ENCODE assay signal across 10 cellular contexts in genomic region chr16:1057252-1057932, GRCh38. TPM values are rescaled to one million over a fixed set of nuclear protein-coding genes. Genes with fewer than 3 reads are reported as not detected.
DNase-seq lines count a peak whose midpoint lies in the region; ATAC-seq and TF ChIP-seq lines count a peak whose summit lies in the region.
"Had no signal": no experiment of that assay in that cellular context is flagged by ENCODE, and none has a peak within 500 bp of the region (broad histone marks: within the 10 kb centered on the region; RNA-seq: fewer than 3 reads in every experiment).

No MANE protein-coding gene starts in this region.

- H3K36me3 ChIP-seq in naive thymus-derived CD4-positive, alpha-beta T cell (ENCODE audit: control insufficient read depth in 2 of 3, insufficient read depth in 3 of 3, low read length in 3 of 3): no peaks in the 10 kb centered on the region
- no peaks in the 10 kb centered on the region for H3K36me3 ChIP-seq in testis (ENCODE audit: low read depth, missing control alignments)
- H3K36me3 ChIP-seq: BLaER1 treated with 17β-estradiol and CSF1 and Interleukin-3, amounts not matched to agents 10 nM and 100 nM had no signal

- POLR2A ChIA-PET in naive thymus-derived CD4-positive, alpha-beta T cell (lab: Charles Lee): interaction anchor here (0.7 kb wide), 1 partner anchor 77 kb away, joined by 5 read pairs; no protein-coding TSS in a partner anchor

- H3K4me3 Mint-ChIP-seq in naive thymus-derived CD4-positive, alpha-beta T cell: no peak overlapping the region

- no peaks in the 10 kb centered on the region for H3K4me1 ChIP-seq in naive thymus-derived CD4-positive, alpha-beta T cell (ENCODE audit: control insufficient read depth in 2 of 2, insufficient read depth in 2 of 2, low read length in 2 of 2)
- no peaks in the 10 kb centered on the region for H3K4me1 ChIP-seq in testis

- TF ChIP-seq POLR2A in testis (IDR thresholded peaks at IDR 0.05): no peak

- no peaks in the 10 kb centered on the region for H3K27me3 ChIP-seq in naive thymus-derived CD4-positive, alpha-beta T cell (ENCODE audit: control insufficient read depth in 2 of 2, insufficient read depth in 2 of 2, low read length in 2 of 2)
- no peaks in the 10 kb centered on the region for H3K27me3 ChIP-seq in testis

- TF ChIP-seq CTCF in testis (IDR thresholded peaks at IDR 0.05): peak; percentile 77 to 82 (median 81)

- WGBS in testis, 2 donors: 31 to 40% methylated on average over 9 to 33 of the region's 33 CpGs

- ATAC-seq in naive thymus-derived CD4-positive, alpha-beta T cell: peak; percentile 65
- no peak for ATAC-seq in HG02623 (IDR thresholded peaks at IDR 0.05; ENCODE audit: unreplicated experiment)

- peaks cover 0 to 11% (median 4%) of the 10 kb centered on the region in 11 donors for H3K9me3 Mint-ChIP-seq in naive thymus-derived CD4-positive, alpha-beta T cell

- CTCF ChIA-PET in naive thymus-derived CD4-positive, alpha-beta T cell (lab: Charles Lee): interaction anchor here (0.5 to 3.2 kb wide), 8 partner anchors 53 to 308 kb away, joined by 3 to 9 read pairs (median 4); no protein-coding TSS in a partner anchor

- no peak overlapping the region for H3K4me3 ChIP-seq in naive thymus-derived CD4-positive, alpha-beta T cell (ENCODE audit: low read length)
- H3K4me3 ChIP-seq in testis: no peak overlapping the region
- H3K4me3 ChIP-seq: BLaER1 treated with 17β-estradiol and CSF1 and Interleukin-3, amounts not matched to agents 10 nM and 100 nM had no signal

- no peak overlapping the region for H3K27ac ChIP-seq in naive thymus-derived CD4-positive, alpha-beta T cell (ENCODE audit: low read depth, low read length)
- no peak overlapping the region for H3K27ac ChIP-seq in testis
- H3K27ac ChIP-seq: BLaER1 treated with 17β-estradiol and CSF1 and Interleukin-3, amounts not matched to agents 10 nM and 100 nM had no signal

- H3K27ac Mint-ChIP-seq in naive thymus-derived CD4-positive, alpha-beta T cell: no peak overlapping the region

- peaks cover 0 to 5% (median 0%) of the 10 kb centered on the region in 5 donors for H3K36me3 Mint-ChIP-seq in naive thymus-derived CD4-positive, alpha-beta T cell

- peaks cover 0 to 6% (median 0%) of the 10 kb centered on the region in 3 experiments for H3K9me3 ChIP-seq in naive thymus-derived CD4-positive, alpha-beta T cell (ENCODE audit: control insufficient read depth in 2 of 3, low read length in 3 of 3)
- H3K9me3 ChIP-seq in testis: no peaks in the 10 kb centered on the region

- DNase-seq in NCI-H2196 (lab: John Stamatoyannopoulos, UW; ENCODE audit: unreplicated experiment): peak; percentile 65
- no peak for DNase-seq in NCI-H2196 treated with DMSO at 0.1 percent for 48 hours (lab: John Stamatoyannopoulos, UW; ENCODE audit: unreplicated experiment)
- DNase-seq in activated CD4-positive, CD25-positive, alpha-beta regulatory T cell treated with anti-CD3 and anti-CD28 coated beads, Interleukin-2, amount 50 U/mL, for 16 hours (ENCODE audit: low read depth, low spot score): peak; percentile 23
- peak; percentile 39 for DNase-seq in central memory CD4-positive, alpha-beta T cell
- DNase-seq in naive thymus-derived CD4-positive, alpha-beta T cell: peak; percentile 18 to 67 (median 53)
- DNase-seq in testis: peak; percentile 42
- DNase-seq in T1000 (lab: John Stamatoyannopoulos, UW): no peak

- intact Hi-C loops in naive thymus-derived CD4-positive, alpha-beta T cell (cut with micrococcal nuclease): no loop called here
- intact Hi-C loops in testis (cut with DNase I; ENCODE audit: low total_unique reads): loop anchor here (5.0 to 10.0 kb wide), 2 partner anchors 40 to 243 kb away; partner anchors contain the start of gene C1QTNF8

- H3K4me1 Mint-ChIP-seq in naive thymus-derived CD4-positive, alpha-beta T cell: peaks cover 0 to 2% (median 0%) of the 10 kb centered on the region in 7 donors

- H3K27me3 Mint-ChIP-seq in naive thymus-derived CD4-positive, alpha-beta T cell: no peaks in the 10 kb centered on the region

RNA-seq across cellular contexts. Expression of gene SSTR5, which starts 15.2 kb away (rescaled TPM):
- not detected for total RNA-seq in naive thymus-derived CD4-positive, alpha-beta T cell
- polyA plus RNA-seq in naive thymus-derived CD4-positive, alpha-beta T cell: not detected
- total RNA-seq in testis: under 1 TPM in 1 of 2 donors, not detected in 1; 0.31 TPM
- not detected for polyA plus RNA-seq in testis (ENCODE audit: insufficient read depth, low read depth, low replicate concordance)

RNA-seq across cellular contexts. Expression of gene C1QTNF8, which starts 38.7 kb away (rescaled TPM):
- total RNA-seq in naive thymus-derived CD4-positive, alpha-beta T cell: not detected
- not detected for polyA plus RNA-seq in naive thymus-derived CD4-positive, alpha-beta T cell
- total RNA-seq in testis: 1 to 10 TPM; 1.3 to 2.7 TPM
- not detected for polyA plus RNA-seq in testis (ENCODE audit: insufficient read depth, low read depth, low replicate concordance)
- polyA plus RNA-seq: adipose tissue had no signal

Comparison
In these comparisons a context has a peak if more than half of its experiments do, and no peak if none do; other contexts are left out.
1. DNase-seq: peak in NCI-H2196 (single experiment), activated CD4-positive, CD25-positive, alpha-beta regulatory T cell treated with anti-CD3 and anti-CD28 coated beads, Interleukin-2, amount 50 U/mL, for 16 hours (single experiment), central memory CD4-positive, alpha-beta T cell (single experiment), naive thymus-derived CD4-positive, alpha-beta T cell (9 of 9) and testis (single experiment); none in NCI-H2196 treated with DMSO at 0.1 percent for 48 hours (single experiment) and T1000 (single experiment).